ENCODE assay signal across 24 cellular contexts in genomic region chr1:2072109-2072806, GRCh38. TPM values are rescaled to one million over a fixed set of nuclear protein-coding genes. Genes with fewer than 3 reads are reported as not detected.
DNase-seq lines count a peak whose midpoint lies in the region; ATAC-seq and FAIRE-seq lines count a peak whose summit lies in the region.
"Had no signal": no experiment of that assay in that cellular context is flagged by ENCODE, and none has a peak within 500 bp of the region (broad histone marks: within the 10 kb centered on the region; RNA-seq: fewer than 3 reads in every experiment).

No MANE protein-coding gene starts in this region.

- no peaks in the 10 kb centered on the region for H3K9me3 ChIP-seq in SK-N-MC (ENCODE audit: low read depth, low read length)
- H3K9me3 ChIP-seq: testis had no signal

- peak overlapping the region in 1 of 2 donors; percentile 42 for H3K27ac Mint-ChIP-seq in activated naive CD4-positive, alpha-beta T cell treated with anti-CD3 and anti-CD28 coated beads, Interleukin-2, amount 50 U/mL, for 72 hours
- H3K27ac Mint-ChIP-seq: activated naive CD8-positive, alpha-beta T cell treated with anti-CD3 and anti-CD28 coated beads, Interleukin-2, amount 10 ng/mL, durations not matched to agents 7 days and 5 days; CD14-positive monocyte had no signal

- H3K36me3 ChIP-seq in SK-N-MC (ENCODE audit: insufficient read depth, low read length) = no peaks in the 10 kb centered on the region
- H3K36me3 ChIP-seq: heart right ventricle had no signal

- H3K36me3 Mint-ChIP-seq in activated naive CD4-positive, alpha-beta T cell treated with anti-CD3 and anti-CD28 coated beads, Interleukin-2, amount 50 U/mL, for 72 hours = peaks cover 8 to 14% of the 10 kb centered on the region in 2 donors
- H3K36me3 Mint-ChIP-seq: CD14-positive monocyte had no signal

- DNase-seq in activated naive CD4-positive, alpha-beta T cell treated with anti-CD3 and anti-CD28 coated beads, Interleukin-2, amount 50 U/mL, for 72 hours (ENCODE audit: low spot score in 2 of 2) = no peak
- DNase-seq in activated naive CD4-positive, alpha-beta T cell treated with Interleukin-2 at 50 U/mL for 16 hours = no peak
- no peak for DNase-seq in SK-N-MC (ENCODE audit: low read depth, low spot score)
- peak; percentile 92 for DNase-seq in left kidney (ENCODE audit: low read depth, low spot score)
- DNase-seq in NCI-H2107 (lab: John Stamatoyannopoulos, UW) = no peak
- DNase-seq in frontal cortex (ENCODE audit: low spot score in 2 of 2) = no peak
- DNase-seq: ACHN; activated CD4-positive, alpha-beta T cell treated with anti-CD3 and anti-CD28 coated beads, Interleukin-2, amount 50 U/mL, for 48 hours; activated naive CD8-positive, alpha-beta T cell treated with anti-CD3 and anti-CD28 coated beads, Interleukin-2, amount 10 ng/mL, durations not matched to agents 7 days and 5 days; left ventricle myocardium inferior; NCI-H1417; NCI-H2171; NCI-H748 treated with DMSO at 0.1 percent for 48 hours; nucleus accumbens; PC-3; testis; WERI-Rb-1 had no signal

- ATAC-seq in activated naive CD4-positive, alpha-beta T cell treated with anti-CD3 and anti-CD28 coated beads, Interleukin-2, amount 50 U/mL, for 72 hours = peak; percentile 30 to 41
- no peak for ATAC-seq in GM21528 (IDR thresholded peaks at IDR 0.05; ENCODE audit: low FRiP score, unreplicated experiment)
- ATAC-seq: PC-3 had no signal

- H3K4me3 ChIP-seq in SK-N-MC = 0 out of 2 replicates have a peak overlapping the region, but pooled peaks have one; percentile 1
- H3K4me3 ChIP-seq: coronary artery, heart right ventricle, left ventricle myocardium inferior, testis had no signal

- H3K9ac ChIP-seq in SK-N-MC (ENCODE audit: insufficient read length) = no peak overlapping the region

- peaks cover 5 to 6% of the 10 kb centered on the region in 2 donors for H3K9me3 Mint-ChIP-seq in activated naive CD4-positive, alpha-beta T cell treated with anti-CD3 and anti-CD28 coated beads, Interleukin-2, amount 50 U/mL, for 72 hours
- H3K9me3 Mint-ChIP-seq: activated naive CD8-positive, alpha-beta T cell treated with anti-CD3 and anti-CD28 coated beads, Interleukin-2, amount 10 ng/mL, durations not matched to agents 7 days and 5 days had no signal

- H3K27ac ChIP-seq in SK-N-MC (no peak overlapping the region), temporal lobe (ENCODE audit: low read depth, low read length) (peak overlapping the region; percentile 93)
- H3K27ac ChIP-seq: coronary artery, heart right ventricle, left ventricle myocardium inferior, testis, WERI-Rb-1 had no signal

- no peak for FAIRE-seq in frontal cortex (lab: Jason Lieb, UNC)

RNA-seq across cellular contexts. Expression of gene PRKCZ, which starts 22.0 kb away (rescaled TPM):
- total RNA-seq in activated naive CD4-positive, alpha-beta T cell treated with anti-CD3 and anti-CD28 coated beads, Interleukin-2, amount 50 U/mL, for 72 hours = 10 to 100 TPM; 11.8 to 22.4 TPM
- 53.1 TPM for total RNA-seq in temporal lobe
- 58.7 TPM for total RNA-seq in frontal cortex

RNA-seq across cellular contexts. Expression of gene GABRD, which starts 53.1 kb away (rescaled TPM):
- not detected for total RNA-seq in activated naive CD4-positive, alpha-beta T cell treated with anti-CD3 and anti-CD28 coated beads, Interleukin-2, amount 50 U/mL, for 72 hours
- 3.7 TPM for total RNA-seq in temporal lobe
- total RNA-seq in frontal cortex = 2.0 TPM
- total RNA-seq: activated naive CD8-positive, alpha-beta T cell treated with anti-CD3 and anti-CD28 coated beads, Interleukin-2, amount 10 ng/mL, durations not matched to agents 7 days and 5 days; M059J; PC-3; T-helper 2 cell treated with Interferon-gamma antibody and Interleukin-4, amounts not matched to agents 100 ng/mL and 5 ng/mL, for 36 hours had no signal
